ENCODE assay signal across 1 cellular context in genomic region chr5:112707187-112708179, GRCh38.
TF ChIP-seq lines count a peak whose summit lies in the region.

No MANE protein-coding gene starts in this region.

TF ChIP-seq in K562, 482 proteins besides CTCF, POLR2A, EP300 and RAD21 (continued from another document and continues in another):
- TF ChIP-seq, protein P1, sequence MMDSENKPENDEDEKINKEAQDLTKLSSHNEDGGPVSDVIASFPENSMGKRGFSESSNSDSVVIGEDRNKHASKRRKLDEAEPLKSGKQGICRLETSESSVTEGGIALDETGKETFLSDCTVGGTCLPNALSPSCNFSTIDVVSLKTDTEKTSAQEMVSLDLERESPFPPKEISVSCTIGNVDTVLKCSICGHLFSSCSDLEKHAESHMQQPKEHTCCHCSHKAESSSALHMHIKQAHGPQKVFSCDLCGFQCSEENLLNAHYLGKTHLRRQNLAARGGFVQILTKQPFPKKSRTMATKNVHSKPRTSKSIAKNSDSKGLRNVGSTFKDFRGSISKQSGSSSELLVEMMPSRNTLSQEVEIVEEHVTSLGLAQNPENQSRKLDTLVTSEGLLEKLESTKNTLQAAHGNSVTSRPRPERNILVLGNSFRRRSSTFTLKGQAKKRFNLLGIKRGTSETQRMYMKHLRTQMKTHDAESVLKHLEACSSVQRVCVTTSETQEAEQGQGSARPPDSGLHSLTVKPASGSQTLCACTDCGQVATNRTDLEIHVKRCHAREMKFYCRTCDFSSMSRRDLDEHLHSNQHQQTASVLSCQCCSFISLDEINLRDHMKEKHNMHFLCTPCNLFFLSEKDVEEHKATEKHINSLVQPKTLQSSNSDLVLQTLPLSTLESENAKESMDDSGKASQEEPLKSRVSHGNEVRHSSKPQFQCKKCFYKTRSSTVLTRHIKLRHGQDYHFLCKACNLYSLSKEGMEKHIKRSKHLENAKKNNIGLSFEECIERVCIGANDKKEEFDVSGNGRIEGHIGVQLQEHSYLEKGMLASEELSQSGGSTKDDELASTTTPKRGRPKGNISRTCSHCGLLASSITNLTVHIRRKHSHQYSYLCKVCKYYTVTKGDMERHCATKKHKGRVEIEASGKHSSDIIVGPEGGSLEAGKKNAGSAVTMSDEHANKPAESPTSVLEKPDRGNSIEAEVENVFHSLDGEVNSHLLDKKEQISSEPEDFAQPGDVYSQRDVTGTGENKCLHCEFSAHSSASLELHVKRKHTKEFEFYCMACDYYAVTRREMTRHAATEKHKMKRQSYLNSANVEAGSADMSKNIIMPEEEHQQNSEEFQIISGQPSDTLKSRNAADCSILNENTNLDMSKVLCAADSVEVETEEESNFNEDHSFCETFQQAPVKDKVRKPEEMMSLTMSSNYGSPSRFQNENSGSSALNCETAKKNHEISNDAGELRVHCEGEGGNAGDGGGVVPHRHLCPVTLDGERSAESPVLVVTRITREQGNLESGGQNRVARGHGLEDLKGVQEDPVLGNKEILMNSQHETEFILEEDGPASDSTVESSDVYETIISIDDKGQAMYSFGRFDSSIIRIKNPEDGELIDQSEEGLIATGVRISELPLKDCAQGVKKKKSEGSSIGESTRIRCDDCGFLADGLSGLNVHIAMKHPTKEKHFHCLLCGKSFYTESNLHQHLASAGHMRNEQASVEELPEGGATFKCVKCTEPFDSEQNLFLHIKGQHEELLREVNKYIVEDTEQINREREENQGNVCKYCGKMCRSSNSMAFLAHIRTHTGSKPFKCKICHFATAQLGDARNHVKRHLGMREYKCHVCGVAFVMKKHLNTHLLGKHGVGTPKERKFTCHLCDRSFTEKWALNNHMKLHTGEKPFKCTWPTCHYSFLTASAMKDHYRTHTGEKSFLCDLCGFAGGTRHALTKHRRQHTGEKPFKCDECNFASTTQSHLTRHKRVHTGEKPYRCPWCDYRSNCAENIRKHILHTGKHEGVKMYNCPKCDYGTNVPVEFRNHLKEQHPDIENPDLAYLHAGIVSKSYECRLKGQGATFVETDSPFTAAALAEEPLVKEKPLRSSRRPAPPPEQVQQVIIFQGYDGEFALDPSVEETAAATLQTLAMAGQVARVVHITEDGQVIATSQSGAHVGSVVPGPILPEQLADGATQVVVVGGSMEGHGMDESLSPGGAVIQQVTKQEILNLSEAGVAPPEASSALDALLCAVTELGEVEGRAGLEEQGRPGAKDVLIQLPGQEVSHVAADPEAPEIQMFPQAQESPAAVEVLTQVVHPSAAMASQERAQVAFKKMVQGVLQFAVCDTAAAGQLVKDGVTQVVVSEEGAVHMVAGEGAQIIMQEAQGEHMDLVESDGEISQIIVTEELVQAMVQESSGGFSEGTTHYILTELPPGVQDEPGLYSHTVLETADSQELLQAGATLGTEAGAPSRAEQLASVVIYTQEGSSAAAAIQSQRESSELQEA (IDR thresholded peaks at IDR 0.05; ENCODE audit: low read depth) = no peak
- TF ChIP-seq POLR2G (IDR thresholded peaks at IDR 0.05; ENCODE audit: low read depth, low read length) (peak; percentile 97), DEAF1 (CRISPR knock-in tag; IDR thresholded peaks at IDR 0.05) (0 out of 2 replicates have a peak, but pooled peaks have one; percentile 12), FOXM1 (IDR thresholded peaks at IDR 0.05; ENCODE audit: low read depth) (no peak), FOXM1 (CRISPR knock-in tag; IDR thresholded peaks at IDR 0.05; ENCODE audit: low read depth) (no peak), BRF1 (IDR thresholded peaks at IDR 0.05; ENCODE audit: borderline replicate concordance, extremely low read depth, insufficient read length) (no peak), GABPB2 (CRISPR knock-in tag; conservative IDR thresholded peaks at IDR 0.05) (no peak), ZFP30 (CRISPR knock-in tag; IDR thresholded peaks at IDR 0.05; ENCODE audit: borderline replicate concordance) (no peak), KLF16 (IDR thresholded peaks at IDR 0.05) (no peak), U2AF2 (optimal IDR thresholded peaks at IDR 0.05; ENCODE audit: low read depth, low read length) (no peak), YBX1 (IDR thresholded peaks at IDR 0.05) (no peak), ELF4 (CRISPR knock-in tag; IDR thresholded peaks at IDR 0.05) (no peak), NR2C2 (CRISPR knock-in tag; IDR thresholded peaks at IDR 0.05) (no peak), NR2C2 (tag; IDR thresholded peaks at IDR 0.05) (no peak; the same call in 1 of the 2 replicates), HDAC2 (IDR thresholded peaks at IDR 0.05) (peak; percentile 46; the same call in 1 of the 2 replicates), GTF2E2 (tag; IDR thresholded peaks at IDR 0.05) (peak; percentile 72), MLLT1 (IDR thresholded peaks at IDR 0.05) (peak in 1 of 2 experiments; percentile 38; a peak in 1 of 4 replicates), STAT5A (IDR thresholded peaks at IDR 0.05; ENCODE audit: borderline replicate concordance, low read length) (no peak), CBX1 (IDR thresholded peaks at IDR 0.05; ENCODE audit: low read depth) (peak; percentile 88; the same call in 1 of the 2 replicates), HMG20A (CRISPR knock-in tag; conservative IDR thresholded peaks at IDR 0.05) (no peak), ZNF253 (CRISPR knock-in tag; conservative IDR thresholded peaks at IDR 0.05) (no peak), PHF20 (IDR thresholded peaks at IDR 0.05; ENCODE audit: partially characterized antibody) (no peak), ZNF740 (CRISPR knock-in tag; IDR thresholded peaks at IDR 0.05) (peak; percentile 67), ZNF740 (tag; IDR thresholded peaks at IDR 0.05) (no peak), ZBTB11 (CRISPR knock-in tag; IDR thresholded peaks at IDR 0.05) (0 out of 6 replicates have a peak, but pooled peaks of 1 of the 3 experiments have one; percentile 23), JUNB (CRISPR knock-in tag; conservative IDR thresholded peaks at IDR 0.05) (no peak), ZBTB1 (CRISPR knock-in tag; IDR thresholded peaks at IDR 0.05; ENCODE audit: borderline replicate concordance, low read depth) (no peak), SRSF3 (IDR thresholded peaks at IDR 0.05; ENCODE audit: insufficient read depth, low read length) (no peak), TFAM (CRISPR knock-in tag; conservative IDR thresholded peaks at IDR 0.05) (no peak), HNRNPL (IDR thresholded peaks at IDR 0.05; ENCODE audit: low read depth, low read length) (0 out of 2 replicates have a peak, but pooled peaks have one; percentile 45), RBM39 (optimal IDR thresholded peaks at IDR 0.05; ENCODE audit: low read depth, low read length) (no peak), CBX2 (IDR thresholded peaks at IDR 0.05; ENCODE audit: insufficient read depth, low read length, poor library complexity, severe bottlenecking) (no peak), CREB3 (tag; conservative IDR thresholded peaks at IDR 0.05; ENCODE audit: low read depth) (0 out of 2 replicates have a peak, but pooled peaks have one; percentile 41), RFX1 (IDR thresholded peaks at IDR 0.05) (peak; percentile 53)
- TF ChIP-seq, protein P2, sequence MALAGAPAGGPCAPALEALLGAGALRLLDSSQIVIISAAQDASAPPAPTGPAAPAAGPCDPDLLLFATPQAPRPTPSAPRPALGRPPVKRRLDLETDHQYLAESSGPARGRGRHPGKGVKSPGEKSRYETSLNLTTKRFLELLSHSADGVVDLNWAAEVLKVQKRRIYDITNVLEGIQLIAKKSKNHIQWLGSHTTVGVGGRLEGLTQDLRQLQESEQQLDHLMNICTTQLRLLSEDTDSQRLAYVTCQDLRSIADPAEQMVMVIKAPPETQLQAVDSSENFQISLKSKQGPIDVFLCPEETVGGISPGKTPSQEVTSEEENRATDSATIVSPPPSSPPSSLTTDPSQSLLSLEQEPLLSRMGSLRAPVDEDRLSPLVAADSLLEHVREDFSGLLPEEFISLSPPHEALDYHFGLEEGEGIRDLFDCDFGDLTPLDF (CRISPR knock-in tag; IDR thresholded peaks at IDR 0.05) = peak; percentile 81; the same call in 1 of the 2 replicates
- TF ChIP-seq, protein P3, sequence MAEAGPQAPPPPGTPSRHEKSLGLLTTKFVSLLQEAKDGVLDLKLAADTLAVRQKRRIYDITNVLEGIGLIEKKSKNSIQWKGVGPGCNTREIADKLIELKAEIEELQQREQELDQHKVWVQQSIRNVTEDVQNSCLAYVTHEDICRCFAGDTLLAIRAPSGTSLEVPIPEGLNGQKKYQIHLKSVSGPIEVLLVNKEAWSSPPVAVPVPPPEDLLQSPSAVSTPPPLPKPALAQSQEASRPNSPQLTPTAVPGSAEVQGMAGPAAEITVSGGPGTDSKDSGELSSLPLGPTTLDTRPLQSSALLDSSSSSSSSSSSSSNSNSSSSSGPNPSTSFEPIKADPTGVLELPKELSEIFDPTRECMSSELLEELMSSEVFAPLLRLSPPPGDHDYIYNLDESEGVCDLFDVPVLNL (CRISPR knock-in tag; IDR thresholded peaks at IDR 0.05; ENCODE audit: low read depth) = 0 out of 2 replicates have a peak, but pooled peaks have one; percentile 9
- TF ChIP-seq, protein P4, sequence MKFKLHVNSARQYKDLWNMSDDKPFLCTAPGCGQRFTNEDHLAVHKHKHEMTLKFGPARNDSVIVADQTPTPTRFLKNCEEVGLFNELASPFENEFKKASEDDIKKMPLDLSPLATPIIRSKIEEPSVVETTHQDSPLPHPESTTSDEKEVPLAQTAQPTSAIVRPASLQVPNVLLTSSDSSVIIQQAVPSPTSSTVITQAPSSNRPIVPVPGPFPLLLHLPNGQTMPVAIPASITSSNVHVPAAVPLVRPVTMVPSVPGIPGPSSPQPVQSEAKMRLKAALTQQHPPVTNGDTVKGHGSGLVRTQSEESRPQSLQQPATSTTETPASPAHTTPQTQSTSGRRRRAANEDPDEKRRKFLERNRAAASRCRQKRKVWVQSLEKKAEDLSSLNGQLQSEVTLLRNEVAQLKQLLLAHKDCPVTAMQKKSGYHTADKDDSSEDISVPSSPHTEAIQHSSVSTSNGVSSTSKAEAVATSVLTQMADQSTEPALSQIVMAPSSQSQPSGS (CRISPR knock-in tag; IDR thresholded peaks at IDR 0.05) = no peak
- TF ChIP-seq, protein P5, sequence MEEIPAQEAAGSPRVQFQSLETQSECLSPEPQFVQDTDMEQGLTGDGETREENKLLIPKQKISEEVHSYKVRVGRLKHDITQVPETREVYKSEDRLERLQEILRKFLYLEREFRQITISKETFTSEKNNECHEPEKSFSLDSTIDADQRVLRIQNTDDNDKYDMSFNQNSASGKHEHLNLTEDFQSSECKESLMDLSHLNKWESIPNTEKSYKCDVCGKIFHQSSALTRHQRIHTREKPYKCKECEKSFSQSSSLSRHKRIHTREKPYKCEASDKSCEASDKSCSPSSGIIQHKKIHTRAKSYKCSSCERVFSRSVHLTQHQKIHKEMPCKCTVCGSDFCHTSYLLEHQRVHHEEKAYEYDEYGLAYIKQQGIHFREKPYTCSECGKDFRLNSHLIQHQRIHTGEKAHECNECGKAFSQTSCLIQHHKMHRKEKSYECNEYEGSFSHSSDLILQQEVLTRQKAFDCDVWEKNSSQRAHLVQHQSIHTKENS (CRISPR knock-in tag; IDR thresholded peaks at IDR 0.05) = no peak
